Comparison of ENCODE assay signal across 15 cellular contexts in genomic region chr1:215819114-215819513, GRCh38.
DNase-seq lines count a peak whose midpoint lies in the region; ATAC-seq and TF ChIP-seq lines count a peak whose summit lies in the region.
"Had no signal": no experiment of that assay in that cellular context is flagged by ENCODE, and none has a peak within 500 bp of the region (broad histone marks: within the 10 kb centered on the region; RNA-seq: fewer than 3 reads in every experiment).

No MANE protein-coding gene starts in this region.

- no peak overlapping the region for H3K4me3 ChIP-seq in fibroblast of the aortic adventitia (ENCODE audit: low read depth, low read length)
- no peak overlapping the region for H3K4me3 ChIP-seq in skeletal muscle satellite cell (ENCODE audit: low read length)
- H3K4me3 ChIP-seq: HAP-1 had no signal

- H3K4me2 ChIP-seq in skeletal muscle satellite cell (ENCODE audit: low read length): peak overlapping the region; percentile 1
- H3K4me2 ChIP-seq: SK-N-SH had no signal

- peaks cover 3% of the 10 kb centered on the region; the same call in 1 of the 2 replicates for H3K9me3 Mint-ChIP-seq in WTC11

- H3K4me1 ChIP-seq in skeletal muscle satellite cell (ENCODE audit: control insufficient read depth, insufficient read depth, low read length): peaks cover 8% of the 10 kb centered on the region
- H3K4me1 ChIP-seq: HAP-1 had no signal

- no peak overlapping the region for H3K27ac Mint-ChIP-seq in WTC11

- TF ChIP-seq CTCF in fibroblast of the aortic adventitia (IDR thresholded peaks at IDR 0.05; ENCODE audit: insufficient read depth, low read length) (no peak), WTC11 (IDR thresholded peaks at IDR 0.05) (no peak)

- CTCF ChIA-PET in WTC11 (lab: Charles Lee): no interaction called here

- H3K27me3 Mint-ChIP-seq in WTC11 (ENCODE audit: low read depth): no peaks in the 10 kb centered on the region

- no peak overlapping the region for H3K9ac ChIP-seq in skeletal muscle satellite cell (ENCODE audit: low read depth, low read length)
- H3K9ac ChIP-seq: SK-N-SH had no signal

- no peak overlapping the region for H3K4me3 Mint-ChIP-seq in WTC11

- no peaks in the 10 kb centered on the region for H3K27me3 ChIP-seq in skeletal muscle satellite cell (ENCODE audit: control insufficient read depth, insufficient read depth, low read length)

- H3K9me3 ChIP-seq in skeletal muscle satellite cell (replicated peaks; ENCODE audit: low read length): no peaks in the 10 kb centered on the region
- H3K9me3 ChIP-seq: HAP-1, SK-N-SH had no signal

- POLR2A ChIA-PET in WTC11 (lab: Charles Lee): no interaction called here

- no peak for ATAC-seq in WTC11

- no peaks in the 10 kb centered on the region for H3K36me3 Mint-ChIP-seq in WTC11

- DNase-seq in EH (ENCODE audit: low read depth) (peak; percentile 66), M059J (ENCODE audit: low read depth) (peak; percentile 21), fibroblast of the aortic adventitia (ENCODE audit: low read depth) (peak; percentile 66), WTC11 (ENCODE audit: low spot score) (no peak), NCI-H1105 (lab: John Stamatoyannopoulos, UW) (no peak), NCI-H2081 treated with DMSO at 0.1 percent for 48 hours (lab: John Stamatoyannopoulos, UW) (no peak)
- DNase-seq: AML-193, GDM1, NCI-H187, NCI-H2227 treated with DMSO at 0.1 percent for 48 hours, NCI-H82, SHP77, SK-N-SH had no signal

- H3K36me3 ChIP-seq in skeletal muscle satellite cell (ENCODE audit: insufficient read depth, low read length): no peaks in the 10 kb centered on the region
- H3K36me3 ChIP-seq: HAP-1 had no signal

- peaks cover 3% of the 10 kb centered on the region; the same call in 1 of the 2 replicates for H3K4me1 Mint-ChIP-seq in WTC11

TF ChIP-seq in WTC11, 78 proteins besides CTCF, POLR2A, EP300 and RAD21 (continues in another document):
- TF ChIP-seq, protein P1, sequence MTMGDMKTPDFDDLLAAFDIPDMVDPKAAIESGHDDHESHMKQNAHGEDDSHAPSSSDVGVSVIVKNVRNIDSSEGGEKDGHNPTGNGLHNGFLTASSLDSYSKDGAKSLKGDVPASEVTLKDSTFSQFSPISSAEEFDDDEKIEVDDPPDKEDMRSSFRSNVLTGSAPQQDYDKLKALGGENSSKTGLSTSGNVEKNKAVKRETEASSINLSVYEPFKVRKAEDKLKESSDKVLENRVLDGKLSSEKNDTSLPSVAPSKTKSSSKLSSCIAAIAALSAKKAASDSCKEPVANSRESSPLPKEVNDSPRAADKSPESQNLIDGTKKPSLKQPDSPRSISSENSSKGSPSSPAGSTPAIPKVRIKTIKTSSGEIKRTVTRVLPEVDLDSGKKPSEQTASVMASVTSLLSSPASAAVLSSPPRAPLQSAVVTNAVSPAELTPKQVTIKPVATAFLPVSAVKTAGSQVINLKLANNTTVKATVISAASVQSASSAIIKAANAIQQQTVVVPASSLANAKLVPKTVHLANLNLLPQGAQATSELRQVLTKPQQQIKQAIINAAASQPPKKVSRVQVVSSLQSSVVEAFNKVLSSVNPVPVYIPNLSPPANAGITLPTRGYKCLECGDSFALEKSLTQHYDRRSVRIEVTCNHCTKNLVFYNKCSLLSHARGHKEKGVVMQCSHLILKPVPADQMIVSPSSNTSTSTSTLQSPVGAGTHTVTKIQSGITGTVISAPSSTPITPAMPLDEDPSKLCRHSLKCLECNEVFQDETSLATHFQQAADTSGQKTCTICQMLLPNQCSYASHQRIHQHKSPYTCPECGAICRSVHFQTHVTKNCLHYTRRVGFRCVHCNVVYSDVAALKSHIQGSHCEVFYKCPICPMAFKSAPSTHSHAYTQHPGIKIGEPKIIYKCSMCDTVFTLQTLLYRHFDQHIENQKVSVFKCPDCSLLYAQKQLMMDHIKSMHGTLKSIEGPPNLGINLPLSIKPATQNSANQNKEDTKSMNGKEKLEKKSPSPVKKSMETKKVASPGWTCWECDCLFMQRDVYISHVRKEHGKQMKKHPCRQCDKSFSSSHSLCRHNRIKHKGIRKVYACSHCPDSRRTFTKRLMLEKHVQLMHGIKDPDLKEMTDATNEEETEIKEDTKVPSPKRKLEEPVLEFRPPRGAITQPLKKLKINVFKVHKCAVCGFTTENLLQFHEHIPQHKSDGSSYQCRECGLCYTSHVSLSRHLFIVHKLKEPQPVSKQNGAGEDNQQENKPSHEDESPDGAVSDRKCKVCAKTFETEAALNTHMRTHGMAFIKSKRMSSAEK (CRISPR knock-in tag; IDR thresholded peaks at IDR 0.05; ENCODE audit: borderline replicate concordance): no peak
- no peak for TF ChIP-seq ARID4B (CRISPR knock-in tag; IDR thresholded peaks at IDR 0.05; ENCODE audit: borderline replicate concordance)
- TF ChIP-seq, protein P2, sequence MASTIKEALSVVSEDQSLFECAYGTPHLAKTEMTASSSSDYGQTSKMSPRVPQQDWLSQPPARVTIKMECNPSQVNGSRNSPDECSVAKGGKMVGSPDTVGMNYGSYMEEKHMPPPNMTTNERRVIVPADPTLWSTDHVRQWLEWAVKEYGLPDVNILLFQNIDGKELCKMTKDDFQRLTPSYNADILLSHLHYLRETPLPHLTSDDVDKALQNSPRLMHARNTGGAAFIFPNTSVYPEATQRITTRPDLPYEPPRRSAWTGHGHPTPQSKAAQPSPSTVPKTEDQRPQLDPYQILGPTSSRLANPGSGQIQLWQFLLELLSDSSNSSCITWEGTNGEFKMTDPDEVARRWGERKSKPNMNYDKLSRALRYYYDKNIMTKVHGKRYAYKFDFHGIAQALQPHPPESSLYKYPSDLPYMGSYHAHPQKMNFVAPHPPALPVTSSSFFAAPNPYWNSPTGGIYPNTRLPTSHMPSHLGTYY (CRISPR knock-in tag; IDR thresholded peaks at IDR 0.05): no peak
- TF ChIP-seq, protein P3, sequence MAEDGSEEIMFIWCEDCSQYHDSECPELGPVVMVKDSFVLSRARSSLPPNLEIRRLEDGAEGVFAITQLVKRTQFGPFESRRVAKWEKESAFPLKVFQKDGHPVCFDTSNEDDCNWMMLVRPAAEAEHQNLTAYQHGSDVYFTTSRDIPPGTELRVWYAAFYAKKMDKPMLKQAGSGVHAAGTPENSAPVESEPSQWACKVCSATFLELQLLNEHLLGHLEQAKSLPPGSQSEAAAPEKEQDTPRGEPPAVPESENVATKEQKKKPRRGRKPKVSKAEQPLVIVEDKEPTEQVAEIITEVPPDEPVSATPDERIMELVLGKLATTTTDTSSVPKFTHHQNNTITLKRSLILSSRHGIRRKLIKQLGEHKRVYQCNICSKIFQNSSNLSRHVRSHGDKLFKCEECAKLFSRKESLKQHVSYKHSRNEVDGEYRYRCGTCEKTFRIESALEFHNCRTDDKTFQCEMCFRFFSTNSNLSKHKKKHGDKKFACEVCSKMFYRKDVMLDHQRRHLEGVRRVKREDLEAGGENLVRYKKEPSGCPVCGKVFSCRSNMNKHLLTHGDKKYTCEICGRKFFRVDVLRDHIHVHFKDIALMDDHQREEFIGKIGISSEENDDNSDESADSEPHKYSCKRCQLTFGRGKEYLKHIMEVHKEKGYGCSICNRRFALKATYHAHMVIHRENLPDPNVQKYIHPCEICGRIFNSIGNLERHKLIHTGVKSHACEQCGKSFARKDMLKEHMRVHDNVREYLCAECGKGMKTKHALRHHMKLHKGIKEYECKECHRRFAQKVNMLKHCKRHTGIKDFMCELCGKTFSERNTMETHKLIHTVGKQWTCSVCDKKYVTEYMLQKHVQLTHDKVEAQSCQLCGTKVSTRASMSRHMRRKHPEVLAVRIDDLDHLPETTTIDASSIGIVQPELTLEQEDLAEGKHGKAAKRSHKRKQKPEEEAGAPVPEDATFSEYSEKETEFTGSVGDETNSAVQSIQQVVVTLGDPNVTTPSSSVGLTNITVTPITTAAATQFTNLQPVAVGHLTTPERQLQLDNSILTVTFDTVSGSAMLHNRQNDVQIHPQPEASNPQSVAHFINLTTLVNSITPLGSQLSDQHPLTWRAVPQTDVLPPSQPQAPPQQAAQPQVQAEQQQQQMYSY (CRISPR knock-in tag; IDR thresholded peaks at IDR 0.05): no peak
- TF ChIP-seq ZNF416 (CRISPR knock-in tag; IDR thresholded peaks at IDR 0.05): no peak
- TF ChIP-seq, protein P4, sequence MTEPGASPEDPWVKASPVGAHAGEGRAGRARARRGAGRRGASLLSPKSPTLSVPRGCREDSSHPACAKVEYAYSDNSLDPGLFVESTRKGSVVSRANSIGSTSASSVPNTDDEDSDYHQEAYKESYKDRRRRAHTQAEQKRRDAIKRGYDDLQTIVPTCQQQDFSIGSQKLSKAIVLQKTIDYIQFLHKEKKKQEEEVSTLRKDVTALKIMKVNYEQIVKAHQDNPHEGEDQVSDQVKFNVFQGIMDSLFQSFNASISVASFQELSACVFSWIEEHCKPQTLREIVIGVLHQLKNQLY (CRISPR knock-in tag; IDR thresholded peaks at IDR 0.05): no peak
- TF ChIP-seq MYBL2 (CRISPR knock-in tag; IDR thresholded peaks at IDR 0.05): no peak
- no peak for TF ChIP-seq HMGA2 (CRISPR knock-in tag; IDR thresholded peaks at IDR 0.05)

Comparison
In these comparisons a context has a peak if more than half of its experiments do, and no peak if none do; other contexts are left out.
1. DNase-seq: peak in EH (single experiment), M059J (single experiment) and fibroblast of the aortic adventitia (single experiment); none in WTC11 (single experiment), NCI-H1105 (single experiment) and NCI-H2081 treated with DMSO at 0.1 percent for 48 hours (single experiment).